8 cellular contexts compared by ENCODE assay signal in genomic region chr1:224434447-224435317, GRCh38.
DNase-seq lines count a peak whose midpoint lies in the region; ATAC-seq and TF ChIP-seq lines count a peak whose summit lies in the region.

Gene WDR26, minus strand, starts transcription at chr1:224434797.

- peak; percentile 15; the same call in 1 of the 2 replicates for TF ChIP-seq CTCF in AG10803 (conservative IDR thresholded peaks at IDR 0.05; ENCODE audit: low read length)

- DNase-seq in AG10803 (ENCODE audit: low read depth): peak; percentile 68
- DNase-seq in NCI-H446 (lab: John Stamatoyannopoulos, UW): peak; percentile 74 to 75
- DNase-seq in activated CD4-positive, CD25-positive, alpha-beta regulatory T cell treated with anti-CD3 and anti-CD28 coated beads, Interleukin-2, amount 50 U/mL, for 16 hours (ENCODE audit: low read depth, low spot score): peak; percentile 67
- peak; percentile 87 for DNase-seq in central memory CD4-positive, alpha-beta T cell
- peak; percentile 93 for DNase-seq in islet precursor cell
- peak; percentile 61 to 73 (median 69) for DNase-seq in stimulated activated CD4-positive, alpha-beta T cell treated with anti-CD3 and anti-CD28 coated beads, Interleukin-12 subunit alpha, Interleukin-12 subunit beta, amount 100 ng/mL, for 48 hours (ENCODE audit: low read depth in 2 of 3, low spot score in 1 of 3)

- ATAC-seq in GM18909 (IDR thresholded peaks at IDR 0.05; ENCODE audit: poor library complexity, unreplicated experiment) (peak; percentile 94), HG03139 (IDR thresholded peaks at IDR 0.05; ENCODE audit: unreplicated experiment) (peak; percentile 88)

- H3K4me3 ChIP-seq in AG10803 (ENCODE audit: low read length): peak within 1 kb of the TSS; percentile 95

Comparison
In these comparisons a context has a peak if more than half of its experiments do, and no peak if none do; other contexts are left out.
1. Peak in every context shown above with its lines: DNase-seq, ATAC-seq and H3K4me3 ChIP-seq.